17 cellular contexts compared by ENCODE assay signal in the genomic region with DNA sequence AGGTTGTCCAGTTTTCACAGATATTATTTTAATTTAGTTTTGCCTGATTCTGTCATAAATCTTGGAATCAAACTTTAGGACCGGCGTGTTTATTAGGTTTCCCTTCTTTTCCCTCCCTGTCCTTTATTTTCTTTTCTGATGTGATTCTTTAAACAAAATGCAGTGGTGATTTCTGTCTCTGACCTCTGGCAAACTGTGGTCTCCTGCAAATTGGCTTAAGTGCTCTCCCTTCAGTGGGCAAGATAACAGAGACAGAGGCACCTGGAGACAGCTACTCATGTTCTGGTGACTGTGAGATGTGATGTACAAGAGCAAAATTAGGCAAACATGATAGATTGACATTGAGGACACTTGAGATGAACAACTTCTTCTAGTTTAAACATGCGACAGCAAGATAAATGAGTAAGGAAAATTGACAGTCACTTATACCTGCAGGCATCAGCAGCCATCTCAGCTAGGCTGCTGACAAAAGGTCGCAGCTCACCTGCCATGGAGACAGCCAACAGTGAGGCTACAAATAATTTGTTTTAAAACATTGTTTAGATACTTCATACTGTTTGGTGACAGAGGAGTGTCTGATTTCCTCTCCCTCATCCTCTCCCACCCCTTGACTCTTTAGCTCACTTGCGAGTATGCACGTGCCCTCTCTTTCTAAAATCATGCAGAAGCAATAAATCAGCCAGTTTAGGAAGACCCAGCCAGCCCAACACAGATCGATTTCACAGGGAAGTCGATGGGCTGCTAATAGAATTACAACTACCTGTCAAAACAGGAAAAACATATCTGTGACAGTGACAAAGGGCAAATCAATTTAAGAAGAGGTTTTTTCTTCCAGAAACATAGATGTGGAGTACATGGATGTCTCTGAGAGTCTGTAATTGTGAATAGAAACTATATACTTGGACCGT.
DNase-seq lines count a peak whose midpoint lies in the region; ATAC-seq and TF ChIP-seq lines count a peak whose summit lies in the region.
"Had no signal": no experiment of that assay in that cellular context is flagged by ENCODE, and none has a peak within 500 bp of the region (broad histone marks: within the 10 kb centered on the region; RNA-seq: fewer than 3 reads in every experiment).

No MANE protein-coding gene starts in this region.

- no peaks in the 10 kb centered on the region for H3K27me3 ChIP-seq in DND-41 (ENCODE audit: insufficient read depth, low read length, poor library complexity)
- no peaks in the 10 kb centered on the region for H3K27me3 ChIP-seq in Loucy (ENCODE audit: insufficient read depth, low read length, poor library complexity, severe bottlenecking)
- no peaks in the 10 kb centered on the region for H3K27me3 ChIP-seq in SK-N-SH (ENCODE audit: insufficient read depth)
- H3K27me3 ChIP-seq: Peyer's patch had no signal

- POLR2A ChIA-PET in SK-N-SH (lab: Yijun Ruan, JAX) = no interaction called here

- no peaks in the 10 kb centered on the region for H3K36me3 ChIP-seq in DND-41 (ENCODE audit: insufficient read depth, low read length)
- no peaks in the 10 kb centered on the region for H3K36me3 ChIP-seq in Loucy (ENCODE audit: insufficient read depth, low read length)
- no peaks in the 10 kb centered on the region for H3K36me3 ChIP-seq in SK-N-SH (replicated peaks in 1 of 2; ENCODE audit: control insufficient read depth in 1 of 2, insufficient read depth in 2 of 2, low read length in 1 of 2)
- H3K36me3 ChIP-seq: Peyer's patch had no signal

- TF ChIP-seq EP300 in SK-N-SH (IDR thresholded peaks at IDR 0.05; ENCODE audit: borderline replicate concordance in 1 of 2, low read depth in 1 of 2, low read length in 1 of 2) = no peak

- H3K79me2 ChIP-seq in DND-41 (ENCODE audit: insufficient read depth, low read length) = no peaks in the 10 kb centered on the region
- no peaks in the 10 kb centered on the region for H3K79me2 ChIP-seq in Loucy (ENCODE audit: insufficient read depth, low read length)
- H3K79me2 ChIP-seq in SK-N-SH (ENCODE audit: insufficient read depth) = no peaks in the 10 kb centered on the region

- ATAC-seq in DND-41 (ENCODE audit: insufficient read depth, low read depth) = no peak

- H2AFZ ChIP-seq in DND-41 (ENCODE audit: low read depth, low read length) = peak overlapping the region; percentile 56
- 0 out of 2 replicates have a peak overlapping the region, but pooled peaks have one; percentile 15 for H2AFZ ChIP-seq in Loucy (ENCODE audit: low read length)
- H2AFZ ChIP-seq in SK-N-SH (ENCODE audit: low read depth) = no peak overlapping the region

- H3K4me1 ChIP-seq in DND-41 (ENCODE audit: insufficient read depth, low read length) = peaks cover 54% of the 10 kb centered on the region
- H3K4me1 ChIP-seq in Loucy (ENCODE audit: insufficient read depth, low read length, poor library complexity, severe bottlenecking) = no peaks in the 10 kb centered on the region
- H3K4me1 ChIP-seq in SK-N-SH (ENCODE audit: control insufficient read depth in 1 of 2, insufficient read depth in 2 of 2, low read depth in 1 of 2, low read length in 1 of 2) = no peaks in the 10 kb centered on the region
- H3K4me1 ChIP-seq: Caco-2, Peyer's patch had no signal

- DNase-seq in DND-41 (no peak), NCI-H345 (lab: John Stamatoyannopoulos, UW) (peak; percentile 79), left kidney (ENCODE audit: low read depth, low spot score) (peak; percentile 67), superior temporal gyrus (ENCODE audit: extremely low spot score) (no peak), SK-N-SH (no peak)
- DNase-seq in NK-92 treated with Interleukin-12 subunit alpha and Interleukin-12 subunit beta, amount 100 ng/mL, for 24 hours (lab: John Stamatoyannopoulos, UW) = no peak
- DNase-seq: Caco-2, DMS79 treated with DMSO at 0.1 percent for 48 hours, GOT3, KG1, NCI-H1048, NCI-H1930, NCI-H226, NCI-H82, Peyer's patch, Right ventricle myocardium superior had no signal

- 8% methylated on average over 9 of the region's 9 CpGs for WGBS in SK-N-SH (ENCODE audit: low lambda C conversion rate)

- H3K27ac ChIP-seq in DND-41 (ENCODE audit: low read length) (0 out of 2 replicates have a peak overlapping the region, but pooled peaks have one; percentile 14), SK-N-SH (ENCODE audit: low read depth in 2 of 2, low read length in 1 of 2) (no peak overlapping the region)
- H3K27ac ChIP-seq: Peyer's patch had no signal

- H3F3A ChIP-seq in Loucy (ENCODE audit: low read depth) (no peaks in the 10 kb centered on the region), SK-N-SH (replicated peaks; ENCODE audit: insufficient read depth) (no peaks in the 10 kb centered on the region)

- CTCF ChIA-PET in SK-N-SH (lab: Yijun Ruan, JAX) = no interaction called here

- H3K9me3 ChIP-seq in DND-41 (ENCODE audit: insufficient read depth, low read length, severe bottlenecking) (no peaks in the 10 kb centered on the region), Loucy (ENCODE audit: insufficient read depth, low read depth, low read length) (no peaks in the 10 kb centered on the region), SK-N-SH (no peaks in the 10 kb centered on the region)
- H3K9me3 ChIP-seq: Caco-2, Peyer's patch had no signal

- H3K4me3 ChIP-seq in DND-41 (ENCODE audit: low read depth in 1 of 2, low read length in 2 of 2) (no peak overlapping the region), Loucy (ENCODE audit: low read length, poor library complexity, severe bottlenecking) (no peak overlapping the region), SK-N-SH (ENCODE audit: low read depth in 2 of 2, low read length in 1 of 2) (no peak overlapping the region)
- H3K4me3 ChIP-seq: Peyer's patch had no signal

- H3K9me2 ChIP-seq in Loucy (replicated peaks; ENCODE audit: low read depth, low read length) (no peaks in the 10 kb centered on the region), SK-N-SH (no peaks in the 10 kb centered on the region)

- H4K20me1 ChIP-seq in DND-41 (ENCODE audit: insufficient read depth, low read length) (no peaks in the 10 kb centered on the region), Loucy (ENCODE audit: insufficient read depth, low read length, poor library complexity, severe bottlenecking) (no peaks in the 10 kb centered on the region), SK-N-SH (ENCODE audit: insufficient read depth) (no peaks in the 10 kb centered on the region)

- no peak overlapping the region for H3K4me2 ChIP-seq in DND-41 (ENCODE audit: insufficient read depth, low read length)
- H3K4me2 ChIP-seq in Loucy (ENCODE audit: low read depth, low read length, poor library complexity, severe bottlenecking) = no peak overlapping the region
- no peak overlapping the region for H3K4me2 ChIP-seq in SK-N-SH

- TF ChIP-seq CTCF in DND-41 (IDR thresholded peaks at IDR 0.05; ENCODE audit: borderline replicate concordance, extremely low read depth, low read length, poor library complexity, severe bottlenecking) = no peak
- no peak for TF ChIP-seq CTCF in Loucy (conservative IDR thresholded peaks at IDR 0.05; ENCODE audit: low read length)
- TF ChIP-seq CTCF in SK-N-SH (IDR thresholded peaks at IDR 0.05) = no peak

- H3K9ac ChIP-seq in DND-41 (ENCODE audit: low read depth, low read length) (no peak overlapping the region), Loucy (ENCODE audit: low read depth, low read length, poor library complexity, severe bottlenecking) (no peak overlapping the region), SK-N-SH (no peak overlapping the region)

- no peak for TF ChIP-seq RAD21 in SK-N-SH (IDR thresholded peaks at IDR 0.05; ENCODE audit: low read length)

TF ChIP-seq in SK-N-SH, 30 proteins besides CTCF, POLR2A, EP300 and RAD21:
- TF ChIP-seq GATA2 (CRISPR knock-in tag; IDR thresholded peaks at IDR 0.05) (no peak), GABPA (IDR thresholded peaks at IDR 0.05; ENCODE audit: low read depth) (no peak)
- TF ChIP-seq, protein P1, sequence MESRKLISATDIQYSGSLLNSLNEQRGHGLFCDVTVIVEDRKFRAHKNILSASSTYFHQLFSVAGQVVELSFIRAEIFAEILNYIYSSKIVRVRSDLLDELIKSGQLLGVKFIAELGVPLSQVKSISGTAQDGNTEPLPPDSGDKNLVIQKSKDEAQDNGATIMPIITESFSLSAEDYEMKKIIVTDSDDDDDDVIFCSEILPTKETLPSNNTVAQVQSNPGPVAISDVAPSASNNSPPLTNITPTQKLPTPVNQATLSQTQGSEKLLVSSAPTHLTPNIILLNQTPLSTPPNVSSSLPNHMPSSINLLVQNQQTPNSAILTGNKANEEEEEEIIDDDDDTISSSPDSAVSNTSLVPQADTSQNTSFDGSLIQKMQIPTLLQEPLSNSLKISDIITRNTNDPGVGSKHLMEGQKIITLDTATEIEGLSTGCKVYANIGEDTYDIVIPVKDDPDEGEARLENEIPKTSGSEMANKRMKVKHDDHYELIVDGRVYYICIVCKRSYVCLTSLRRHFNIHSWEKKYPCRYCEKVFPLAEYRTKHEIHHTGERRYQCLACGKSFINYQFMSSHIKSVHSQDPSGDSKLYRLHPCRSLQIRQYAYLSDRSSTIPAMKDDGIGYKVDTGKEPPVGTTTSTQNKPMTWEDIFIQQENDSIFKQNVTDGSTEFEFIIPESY (IDR thresholded peaks at IDR 0.05; ENCODE audit: borderline replicate concordance, low read depth) = no peak

Comparison
In these comparisons a context has a peak if more than half of its experiments do, and no peak if none do; other contexts are left out.
1. DNase-seq: peak in NCI-H345 (single experiment) and left kidney (single experiment); none in DND-41 (single experiment), superior temporal gyrus (single experiment), SK-N-SH (single experiment) and NK-92 treated with Interleukin-12 subunit alpha and Interleukin-12 subunit beta, amount 100 ng/mL, for 24 hours (single experiment).